ENCODE assay signal across 1 cellular context in genomic region chr1:207962716-207963428, GRCh38.
TF ChIP-seq lines count a peak whose summit lies in the region.

No MANE protein-coding gene starts in this region.

TF ChIP-seq in GM23338, 12 proteins besides CTCF, POLR2A, EP300 and RAD21 (continued from another document):
- TF ChIP-seq CREB1 (CRISPR knock-in tag; IDR thresholded peaks at IDR 0.05; ENCODE audit: low read depth): no peak
- TF ChIP-seq POLR2AphosphoS5 (IDR thresholded peaks at IDR 0.05; ENCODE audit: low read depth): no peak
- no peak for TF ChIP-seq EZH2phosphoT487 (IDR thresholded peaks at IDR 0.05; ENCODE audit: unreplicated experiment)
